ENCODE assay signal across 11 cellular contexts in genomic region chr17:78976907-78977680, GRCh38. TPM values are rescaled to one million over a fixed set of nuclear protein-coding genes. Genes with fewer than 3 reads are reported as not detected.
DNase-seq lines count a peak whose midpoint lies in the region; ATAC-seq and TF ChIP-seq lines count a peak whose summit lies in the region.
"Had no signal": no experiment of that assay in that cellular context is flagged by ENCODE, and none has a peak within 500 bp of the region (broad histone marks: within the 10 kb centered on the region; RNA-seq: fewer than 3 reads in every experiment).

No MANE protein-coding gene starts in this region.

- CTCF ChIA-PET in activated CD8-positive, alpha-beta T cell treated with anti-CD3 and anti-CD28 coated beads for 36 hours (lab: Charles Lee) = interaction anchor here (1.1 kb wide), 1 partner anchor 111 kb away, joined by 4 read pairs; no protein-coding TSS in a partner anchor

- POLR2A ChIA-PET in activated CD8-positive, alpha-beta T cell treated with anti-CD3 and anti-CD28 coated beads for 36 hours (lab: Charles Lee) = no interaction called here

- H3K4me3 ChIP-seq in subcutaneous abdominal adipose tissue (ENCODE audit: low read depth in 1 of 5, low read length in 5 of 5) = no peak overlapping the region
- H3K4me3 ChIP-seq: SJSA1, smooth muscle cell had no signal

- H3K9ac ChIP-seq in subcutaneous abdominal adipose tissue (ENCODE audit: low read length in 5 of 5) = peak overlapping the region in 3 of 5 donors; percentile 32 to 41 (median 38)

- TF ChIP-seq CTCF in activated CD8-positive, alpha-beta T cell treated with anti-CD3 and anti-CD28 coated beads for 36 hours (IDR thresholded peaks at IDR 0.05) = no peak

- peaks cover 4 to 78% (median 71%) of the 10 kb centered on the region in 5 donors for H3K4me1 ChIP-seq in subcutaneous abdominal adipose tissue (ENCODE audit: control insufficient read depth in 5 of 5, insufficient read depth in 5 of 5, low read length in 5 of 5)

- H3K27ac ChIP-seq in subcutaneous abdominal adipose tissue (ENCODE audit: low read depth, low read length) = peak overlapping the region; percentile 57
- H3K27ac ChIP-seq: SJSA1 had no signal

- no peaks in the 10 kb centered on the region for H3K27me3 Mint-ChIP-seq in T-helper 2 cell treated with Interferon-gamma antibody and Interleukin-4, amounts not matched to agents 5 μg/mL and 100 μg/mL, for 36 hours (ENCODE audit: low read depth)
- H3K27me3 Mint-ChIP-seq in activated CD8-positive, alpha-beta T cell treated with anti-CD3 and anti-CD28 coated beads for 36 hours = no peaks in the 10 kb centered on the region

- H3K9me3 Mint-ChIP-seq in T-helper 2 cell treated with Interferon-gamma antibody and Interleukin-4, amounts not matched to agents 5 μg/mL and 100 μg/mL, for 36 hours = no peaks in the 10 kb centered on the region
- H3K9me3 Mint-ChIP-seq in activated CD8-positive, alpha-beta T cell treated with anti-CD3 and anti-CD28 coated beads for 36 hours = no peaks in the 10 kb centered on the region

- peaks cover 0 to 20% (median 11%) of the 10 kb centered on the region in 5 donors for H3K36me3 ChIP-seq in subcutaneous abdominal adipose tissue (ENCODE audit: control insufficient read depth in 5 of 5, insufficient read depth in 5 of 5, low read length in 5 of 5)

- H3K4me1 Mint-ChIP-seq in T-helper 2 cell treated with Interferon-gamma antibody and Interleukin-4, amounts not matched to agents 5 μg/mL and 100 μg/mL, for 36 hours (ENCODE audit: low read depth) = peaks cover 5% of the 10 kb centered on the region
- peaks cover 9% of the 10 kb centered on the region for H3K4me1 Mint-ChIP-seq in activated CD8-positive, alpha-beta T cell treated with anti-CD3 and anti-CD28 coated beads for 36 hours (ENCODE audit: low read depth)

- H3K27ac Mint-ChIP-seq in T-helper 2 cell treated with Interferon-gamma antibody and Interleukin-4, amounts not matched to agents 5 μg/mL and 100 μg/mL, for 36 hours = no peak overlapping the region
- H3K27ac Mint-ChIP-seq in activated CD8-positive, alpha-beta T cell treated with anti-CD3 and anti-CD28 coated beads for 36 hours = no peak overlapping the region

- no peaks in the 10 kb centered on the region for H3K9me3 ChIP-seq in subcutaneous abdominal adipose tissue (ENCODE audit: control insufficient read depth in 5 of 5, low read length in 5 of 5)
- H3K9me3 ChIP-seq: SJSA1 had no signal

- H3K4me3 Mint-ChIP-seq in T-helper 2 cell treated with Interferon-gamma antibody and Interleukin-4, amounts not matched to agents 5 μg/mL and 100 μg/mL, for 36 hours = peak overlapping the region; percentile 58
- H3K4me3 Mint-ChIP-seq in activated CD8-positive, alpha-beta T cell treated with anti-CD3 and anti-CD28 coated beads for 36 hours = peak overlapping the region; percentile 7

- no peak for ATAC-seq in activated CD8-positive, alpha-beta T cell treated with anti-CD3 and anti-CD28 coated beads for 36 hours
- no peak for ATAC-seq in GM21737 (IDR thresholded peaks at IDR 0.05; ENCODE audit: unreplicated experiment)

- intact Hi-C loops in activated CD8-positive, alpha-beta T cell treated with anti-CD3 and anti-CD28 coated beads for 36 hours (cut with micrococcal nuclease) = no loop called here

- H3K27me3 ChIP-seq in subcutaneous abdominal adipose tissue (ENCODE audit: control insufficient read depth in 5 of 5, insufficient read depth in 4 of 5, low read length in 5 of 5) = no peaks in the 10 kb centered on the region
- H3K27me3 ChIP-seq: SJSA1 had no signal

- no peak for DNase-seq in T-helper 2 cell treated with Interferon-gamma antibody and Interleukin-4, amounts not matched to agents 5 μg/mL and 100 μg/mL, for 36 hours (ENCODE audit: low spot score)
- DNase-seq in T-helper 2 cell (no peak), germinal center (ENCODE audit: low spot score) (peak; percentile 38), DMS79 (lab: John Stamatoyannopoulos, UW) (no peak)
- no peak for DNase-seq in activated CD8-positive, alpha-beta T cell treated with anti-CD3 and anti-CD28 coated beads for 36 hours
- no peak for DNase-seq in central memory CD4-positive, alpha-beta T cell
- DNase-seq: activated CD8-positive, alpha-beta memory T cell treated with anti-CD3 and anti-CD28 coated beads for 24 hours had no signal

- H3K36me3 Mint-ChIP-seq in T-helper 2 cell treated with Interferon-gamma antibody and Interleukin-4, amounts not matched to agents 5 μg/mL and 100 μg/mL, for 36 hours (ENCODE audit: low read depth) = peaks cover 7% of the 10 kb centered on the region
- no peaks in the 10 kb centered on the region for H3K36me3 Mint-ChIP-seq in activated CD8-positive, alpha-beta T cell treated with anti-CD3 and anti-CD28 coated beads for 36 hours (ENCODE audit: low read depth)

RNA-seq across cellular contexts. Expression of gene LGALS3BP, which starts 2.6 kb away (rescaled TPM):
- 10 to 100 TPM; 41.4 to 50.8 TPM for total RNA-seq in activated CD8-positive, alpha-beta T cell treated with anti-CD3 and anti-CD28 coated beads for 36 hours

RNA-seq across cellular contexts. Expression of gene CANT1, which starts 32.5 kb away (rescaled TPM):
- 10 to 100 TPM; 41.4 to 48.2 TPM for total RNA-seq in activated CD8-positive, alpha-beta T cell treated with anti-CD3 and anti-CD28 coated beads for 36 hours

RNA-seq across cellular contexts. Expression of gene C1QTNF1, which starts 46.9 kb away (rescaled TPM):
- under 1 TPM; 0.13 to 0.14 TPM for total RNA-seq in activated CD8-positive, alpha-beta T cell treated with anti-CD3 and anti-CD28 coated beads for 36 hours

RNA-seq across cellular contexts. Expression of gene TIMP2, which starts 51.9 kb away (rescaled TPM):
- 1 to 10 TPM; 2.4 to 2.5 TPM for total RNA-seq in activated CD8-positive, alpha-beta T cell treated with anti-CD3 and anti-CD28 coated beads for 36 hours
